Comparison of ENCODE assay signal across 21 cellular contexts in genomic region chr22:46323126-46323525, GRCh38. TPM values are rescaled to one million over a fixed set of nuclear protein-coding genes. Genes with fewer than 3 reads are reported as not detected.
DNase-seq lines count a peak whose midpoint lies in the region; ATAC-seq and TF ChIP-seq lines count a peak whose summit lies in the region.
"Had no signal": no experiment of that assay in that cellular context is flagged by ENCODE, and none has a peak within 500 bp of the region (broad histone marks: within the 10 kb centered on the region; RNA-seq: fewer than 3 reads in every experiment).

No MANE protein-coding gene starts in this region.

- H3K4me1 Mint-ChIP-seq in T-helper 17 cell (no peaks in the 10 kb centered on the region), nephron progenitor cell (no peaks in the 10 kb centered on the region)
- H3K4me1 Mint-ChIP-seq: CD4-positive, CD25-positive, alpha-beta regulatory T cell; CD8-positive, alpha-beta memory T cell; H9 had no signal

- intact Hi-C loops in aorta (cut with DNase I) (no loop called here), stomach (cut with DNase I; ENCODE audit: low total_unique reads) (no loop called here)

- DNase-seq in T-helper 17 cell (no peak), nephron progenitor cell (no peak), aorta (peak; percentile 35 to 61), HPDE6-E6E7 (ENCODE audit: extremely low spot score) (no peak), stomach (no peak), NCI-H345 treated with DMSO at 0.1 percent for 48 hours (lab: John Stamatoyannopoulos, UW; ENCODE audit: unreplicated experiment) (no peak)
- DNase-seq: ACHN; BE2C; C1 segment of cervical spinal cord; CD4-positive, CD25-positive, alpha-beta regulatory T cell; COR-L47; DMS 273 treated with DMSO at 0.1 percent for 48 hours; DMS53; DND-41; EL; H9 had no signal

- TF ChIP-seq EP300 in stomach (IDR thresholded peaks at IDR 0.05): no peak

- no peaks in the 10 kb centered on the region for H3K27me3 ChIP-seq in OCI-LY3 (ENCODE audit: low read depth, low read length)
- H3K27me3 ChIP-seq in aorta (ENCODE audit: control insufficient read depth in 1 of 2, insufficient read depth in 2 of 2, low read length in 1 of 2): no peaks in the 10 kb centered on the region
- H3K27me3 ChIP-seq in stomach: no peaks in the 10 kb centered on the region
- H3K27me3 ChIP-seq: BE2C had no signal

- peak overlapping the region; percentile 4; the same call in 1 of the 2 replicates for H3K4me3 ChIP-seq in OCI-LY3 (ENCODE audit: low read length)
- no peak overlapping the region for H3K4me3 ChIP-seq in aorta (ENCODE audit: low read length in 2 of 2)
- H3K4me3 ChIP-seq in stomach: no peak overlapping the region
- H3K4me3 ChIP-seq: GM12878 had no signal

- H3K27me3 Mint-ChIP-seq in T-helper 17 cell (no peaks in the 10 kb centered on the region), nephron progenitor cell (ENCODE audit: low read depth, poor library complexity) (no peaks in the 10 kb centered on the region)
- H3K27me3 Mint-ChIP-seq: CD4-positive, CD25-positive, alpha-beta regulatory T cell had no signal

- TF ChIP-seq CTCF in OCI-LY3 (IDR thresholded peaks at IDR 0.05; ENCODE audit: low read depth, low read length) (no peak), nephron progenitor cell (IDR thresholded peaks at IDR 0.05) (no peak), stomach (IDR thresholded peaks at IDR 0.05) (no peak)

- H3K4me2 ChIP-seq in OCI-LY3 (ENCODE audit: low read length): peak overlapping the region; percentile 32

- H3K27ac Mint-ChIP-seq in T-helper 17 cell (peak overlapping the region; percentile 9), nephron progenitor cell (peak overlapping the region; percentile 68)
- H3K27ac Mint-ChIP-seq: CD8-positive, alpha-beta memory T cell had no signal

- H3K79me2 ChIP-seq in OCI-LY3 (ENCODE audit: low read length): peaks cover 24% of the 10 kb centered on the region; the same call in 1 of the 2 replicates

- no peaks in the 10 kb centered on the region for H3K9me3 Mint-ChIP-seq in nephron progenitor cell
- H3K9me3 Mint-ChIP-seq: CD4-positive, CD25-positive, alpha-beta regulatory T cell; CD8-positive, alpha-beta memory T cell; H9 had no signal

- H3K36me3 ChIP-seq in OCI-LY3 (replicated peaks; ENCODE audit: low read depth, low read length): peaks cover 72% of the 10 kb centered on the region
- H3K36me3 ChIP-seq in aorta (ENCODE audit: control insufficient read depth in 1 of 2, insufficient read depth in 2 of 2, low read length in 1 of 2): no peaks in the 10 kb centered on the region
- peaks cover 0 to 63% (median 0%) of the 10 kb centered on the region in 4 donors for H3K36me3 ChIP-seq in stomach

- no peak overlapping the region for H3K4me3 Mint-ChIP-seq in T-helper 17 cell
- H3K4me3 Mint-ChIP-seq in nephron progenitor cell: no peak overlapping the region
- H3K4me3 Mint-ChIP-seq: CD4-positive, CD25-positive, alpha-beta regulatory T cell; CD8-positive, alpha-beta memory T cell; H9 had no signal

- H3K36me3 Mint-ChIP-seq in T-helper 17 cell (ENCODE audit: low read depth) (no peaks in the 10 kb centered on the region), nephron progenitor cell (ENCODE audit: low read depth) (peaks cover 62% of the 10 kb centered on the region)
- H3K36me3 Mint-ChIP-seq: CD4-positive, CD25-positive, alpha-beta regulatory T cell; CD8-positive, alpha-beta memory T cell had no signal

- H4K20me1 ChIP-seq in OCI-LY3 (ENCODE audit: insufficient read depth, low read length): peaks cover 6% of the 10 kb centered on the region; the same call in 1 of the 2 replicates

- no peak overlapping the region for H2AFZ ChIP-seq in OCI-LY3 (ENCODE audit: low read depth, low read length)

- WGBS in aorta, 2 donors: 97% methylated on average over 17 of the region's 17 CpGs
- 93 to 97% (median 95%) methylated on average over 17 of the region's 17 CpGs for WGBS in stomach, 5 donors

- H3K9me3 ChIP-seq in OCI-LY3 (ENCODE audit: insufficient read depth, low read length) (no peaks in the 10 kb centered on the region), T-helper 17 cell (ENCODE audit: control insufficient read depth, low read length, poor library complexity, severe bottlenecking) (no peaks in the 10 kb centered on the region), aorta (ENCODE audit: control insufficient read depth, low read length) (no peaks in the 10 kb centered on the region), stomach (no peaks in the 10 kb centered on the region)
- H3K9me3 ChIP-seq: BE2C had no signal

- no peak for ATAC-seq in T-helper 17 cell
- no peak for ATAC-seq in aorta (ENCODE audit: low FRiP score)
- ATAC-seq: GM12878 had no signal

- no peak overlapping the region for H3K9ac ChIP-seq in OCI-LY3 (ENCODE audit: low read length)

- no peak for TF ChIP-seq POLR2A in stomach (IDR thresholded peaks at IDR 0.05)

- H3K27ac ChIP-seq in OCI-LY3 (ENCODE audit: low read length) (peak overlapping the region; percentile 59), aorta (ENCODE audit: low read depth in 1 of 2, low read length in 2 of 2) (no peak overlapping the region), stomach (no peak overlapping the region)

- H3K4me1 ChIP-seq in OCI-LY3 (ENCODE audit: low read length) (peaks cover 14% of the 10 kb centered on the region), aorta (ENCODE audit: control insufficient read depth in 1 of 2, insufficient read depth in 2 of 2, low read length in 2 of 2) (no peaks in the 10 kb centered on the region), stomach (no peaks in the 10 kb centered on the region)
- H3K4me1 ChIP-seq: BE2C had no signal

RNA-seq across cellular contexts. Expression of gene TRMU, which starts 12.4 kb away (rescaled TPM):
- 10 to 100 TPM; 47.5 to 54.8 TPM for total RNA-seq in T-helper 17 cell
- 10 to 100 TPM; 29.8 to 37.8 TPM for total RNA-seq in aorta
- polyA plus RNA-seq in aorta: 10 to 100 TPM; 11.3 to 66.4 TPM
- total RNA-seq in stomach: 100 to 1,000 TPM in 1 of 5 donors, 10 to 100 TPM in 4; 47.9 to 114 (median 68.8) TPM
- 10 to 100 TPM; 23.8 to 30.0 (median 28.0) TPM for polyA plus RNA-seq in stomach

RNA-seq across cellular contexts. Expression of gene GTSE1, which starts 26.5 kb away (rescaled TPM):
- total RNA-seq in T-helper 17 cell (under 1 TPM; 0.25 to 0.57 TPM), aorta (1 to 10 TPM in 1 of 2 donors, under 1 TPM in 1; 0.55 to 1.5 TPM), stomach (10 to 100 TPM in 2 of 5 donors, 1 to 10 TPM in 3; 2.6 to 64.0 (median 8.1) TPM)
- polyA plus RNA-seq in aorta (1 to 10 TPM in 1 of 2 donors, under 1 TPM in 1; 0.82 to 1.0 TPM), stomach (1 to 10 TPM; 1.1 to 4.3 (median 2.7) TPM)

RNA-seq across cellular contexts. Expression of gene TTC38, which starts 55.3 kb away (rescaled TPM):
- total RNA-seq in T-helper 17 cell: 1 to 10 TPM; 4.3 to 7.1 TPM
- total RNA-seq in aorta: 10 to 100 TPM; 23.3 to 23.9 TPM
- 10 to 100 TPM; 26.7 to 28.2 TPM for polyA plus RNA-seq in aorta
- 100 to 1,000 TPM in 2 of 5 donors, 10 to 100 TPM in 3; 35.2 to 411 (median 88.8) TPM for total RNA-seq in stomach
- 10 to 100 TPM; 20.0 to 36.4 (median 22.7) TPM for polyA plus RNA-seq in stomach

RNA-seq across cellular contexts. Expression of gene PKDREJ, which starts 60.0 kb away (rescaled TPM):
- total RNA-seq in T-helper 17 cell (not detected), aorta (under 1 TPM in 1 of 2 donors, not detected in 1; 0.15 TPM), stomach (under 1 TPM in 1 of 5 donors, not detected in 4; under 0.01 TPM)
- polyA plus RNA-seq in aorta (under 1 TPM in 1 of 2 donors, not detected in 1; 0.05 TPM), stomach (under 1 TPM in 2 of 3 donors, not detected in 1; 0.06 to 0.10 TPM)
- total RNA-seq: CD4-positive, CD25-positive, alpha-beta regulatory T cell; CD8-positive, alpha-beta memory T cell; G401; GM12878; HT-29 had no signal

Comparison
In these comparisons a context has a peak if more than half of its experiments do, and no peak if none do; other contexts are left out.
1. DNase-seq: peak in aorta (2 of 2); none in T-helper 17 cell (0 of 3), nephron progenitor cell (single experiment), HPDE6-E6E7 (single experiment), stomach (single experiment) and NCI-H345 treated with DMSO at 0.1 percent for 48 hours (single experiment).